In the genomic region with DNA sequence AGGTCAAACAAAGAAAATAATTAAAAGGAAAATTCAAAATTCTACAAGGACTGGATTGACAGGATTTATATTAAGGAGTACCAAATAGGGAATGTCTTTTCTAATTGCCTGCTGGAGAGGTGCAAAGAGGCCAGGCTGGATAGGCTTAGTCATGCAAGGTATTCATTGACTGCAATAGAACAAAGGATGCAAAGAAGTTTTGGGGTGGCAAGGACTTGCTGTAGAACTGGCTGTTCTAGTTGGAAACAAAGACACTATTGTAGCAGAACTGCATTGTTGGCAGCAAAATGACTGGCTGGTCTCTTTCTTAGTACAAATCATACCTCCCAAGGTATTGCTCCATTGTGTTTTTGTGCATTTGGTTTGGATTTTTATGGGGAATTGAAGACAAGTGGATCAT, we compare ENCODE assay signal across 14 cellular contexts. TPM values are rescaled to one million over a fixed set of nuclear protein-coding genes. Genes with fewer than 3 reads are reported as not detected.
A peak's percentile ranks its signal among the peaks of the same experiment; 100 is the strongest.
DNase-seq lines count a peak whose midpoint lies in the region; ATAC-seq and TF ChIP-seq lines count a peak whose summit lies in the region.
"Had no signal": no experiment of that assay in that cellular context is flagged by ENCODE, and none has a peak within 500 bp of the region (broad histone marks: within the 10 kb centered on the region; RNA-seq: fewer than 3 reads in every experiment).

No MANE protein-coding gene starts in this region.

- peak overlapping the region; percentile 61 for H3K27ac Mint-ChIP-seq in MCF 10A (ENCODE audit: low read depth, unreplicated experiment)
- H3K27ac Mint-ChIP-seq: CD4-positive, alpha-beta T cell; naive thymus-derived CD8-positive, alpha-beta T cell had no signal

- TF ChIP-seq CTCF in MCF 10A (IDR thresholded peaks at IDR 0.05; ENCODE audit: unreplicated experiment) (no peak), A673 (conservative IDR thresholded peaks at IDR 0.05; ENCODE audit: low read depth, low read length) (no peak), omental fat pad (IDR thresholded peaks at IDR 0.05) (no peak)

- H3K27me3 ChIP-seq in A673 (replicated peaks; ENCODE audit: insufficient read depth, low read depth, low read length, poor library complexity): no peaks in the 10 kb centered on the region

- intact Hi-C loops in MCF 10A (cut with micrococcal nuclease) (no loop called here), A673 (cut with micrococcal nuclease; ENCODE audit: unreplicated experiment) (no loop called here)

- no peaks in the 10 kb centered on the region for H3K27me3 Mint-ChIP-seq in MCF 10A (ENCODE audit: insufficient read depth, unreplicated experiment)

- no peak overlapping the region for H3K4me3 ChIP-seq in A673 (ENCODE audit: low read depth, low read length, poor library complexity, severe bottlenecking)

- BruUV-seq in MCF 10A (replicated peaks; lab: Mats Ljungman, UMichigan) (no TSS peak), A673 (replicated peaks; lab: Mats Ljungman, UMichigan) (no TSS peak)

- peaks cover 22% of the 10 kb centered on the region for H3K4me1 Mint-ChIP-seq in MCF 10A (ENCODE audit: insufficient read depth, unreplicated experiment)
- H3K4me1 Mint-ChIP-seq: naive thymus-derived CD8-positive, alpha-beta T cell had no signal

- peaks cover 60% of the 10 kb centered on the region for H3K36me3 Mint-ChIP-seq in MCF 10A (ENCODE audit: insufficient read depth, unreplicated experiment)
- H3K36me3 Mint-ChIP-seq: naive thymus-derived CD8-positive, alpha-beta T cell had no signal

- no peaks in the 10 kb centered on the region for H3K9me3 Mint-ChIP-seq in MCF 10A (ENCODE audit: unreplicated experiment)
- H3K9me3 Mint-ChIP-seq: CD4-positive, alpha-beta T cell; naive thymus-derived CD8-positive, alpha-beta T cell had no signal

- no peaks in the 10 kb centered on the region for H3K9me3 ChIP-seq in A673 (ENCODE audit: low read depth, low read length, poor library complexity, severe bottlenecking)

- CTCF ChIA-PET in MCF 10A (lab: Yijun Ruan, JAX): interaction anchor here (0.9 kb wide), 1 partner anchor 62 kb away, joined by 6 read pairs; no protein-coding TSS in a partner anchor
- CTCF ChIA-PET in A673 (lab: Charles Lee): no interaction called here

- peak; percentile 88 for DNase-seq in HT-29 (ENCODE audit: low spot score)
- peak; percentile 18 for DNase-seq in MCF 10A (ENCODE audit: unreplicated experiment)
- peak; percentile 84 for DNase-seq in islet precursor cell
- DNase-seq in superior temporal gyrus (ENCODE audit: extremely low spot score): peak; percentile 91
- no peak for DNase-seq in SKM-1 (lab: John Stamatoyannopoulos, UW; ENCODE audit: unreplicated experiment)
- no peak for DNase-seq in A673 (ENCODE audit: low spot score)
- no peak for DNase-seq in NCI-H2227 treated with DMSO at 0.1 percent for 48 hours (lab: John Stamatoyannopoulos, UW)
- DNase-seq in omental fat pad (ENCODE audit: low spot score): no peak
- DNase-seq: CD4-positive, alpha-beta T cell; naive thymus-derived CD8-positive, alpha-beta T cell; NCI-H2171; stimulated activated CD4-positive, alpha-beta T cell treated with anti-CD3 and anti-CD28 coated beads, Interleukin-12 subunit alpha, Interleukin-12 subunit beta, amount 100 ng/mL, for 4 hours; stimulated activated CD8-positive, alpha-beta memory T cell treated with anti-CD3 and anti-CD28 coated beads, Interleukin-4, amount 100 ng/mL, for 48 hours had no signal

- H3K36me3 ChIP-seq in A673 (ENCODE audit: insufficient read depth, low read length, poor library complexity, severe bottlenecking): no peaks in the 10 kb centered on the region

- ATAC-seq in omental fat pad (ENCODE audit: low FRiP score): no peak
- ATAC-seq: naive thymus-derived CD8-positive, alpha-beta T cell had no signal

- no peak overlapping the region for H3K27ac ChIP-seq in A673 (ENCODE audit: low read depth, low read length, poor library complexity, severe bottlenecking)
- H3K27ac ChIP-seq: KMS-11 had no signal

- no peaks in the 10 kb centered on the region for H3K4me1 ChIP-seq in A673 (ENCODE audit: insufficient read depth, low read length, poor library complexity, severe bottlenecking)

- POLR2A ChIA-PET in MCF 10A (lab: Yijun Ruan, JAX): interaction anchor here (0.6 to 4.9 kb wide), 4 partner anchors 10 to 139 kb away, joined by 3 to 34 read pairs (median 9); a partner anchor contains a TSS
- POLR2A ChIA-PET in A673 (lab: Charles Lee; ENCODE audit: low non-redundant PET): no interaction called here

- H3K4me3 Mint-ChIP-seq in MCF 10A (ENCODE audit: unreplicated experiment): no peak overlapping the region
- H3K4me3 Mint-ChIP-seq: CD4-positive, alpha-beta T cell; naive thymus-derived CD8-positive, alpha-beta T cell had no signal

RNA-seq across cellular contexts. Expression of a gene that starts 10.1 kb away (rescaled TPM):
- 24.4 and 25.4 TPM in 2 replicates for total RNA-seq in HT-29 (2014; rRNA removed; shearing (Covaris generic))
- 25.0 and 38.1 TPM in 2 replicates for total RNA-seq in MCF 10A (2022)
- total RNA-seq in A673 (2021): 0.90 and 1.3 TPM in 2 replicates
- total RNA-seq in omental fat pad: 10 to 100 TPM in 3 of 4 donors, 1 to 10 TPM in 1; 3.9 to 70.2 (median 16.5) TPM
- total RNA-seq: CD4-positive, alpha-beta T cell; naive thymus-derived CD8-positive, alpha-beta T cell had no signal

Comparison
In these comparisons a context has a peak if more than half of its experiments do, and no peak if none do; other contexts are left out.
1. DNase-seq: peak in HT-29 (single experiment), MCF 10A (single experiment), islet precursor cell (single experiment) and superior temporal gyrus (single experiment); none in SKM-1 (single experiment), A673 (single experiment), NCI-H2227 treated with DMSO at 0.1 percent for 48 hours (single experiment) and omental fat pad (single experiment).